7 cellular contexts compared by ENCODE assay signal in genomic region chr11:122656631-122657101, GRCh38. TPM values are rescaled to one million over a fixed set of nuclear protein-coding genes. Genes with fewer than 3 reads are reported as not detected.
DNase-seq lines count a peak whose midpoint lies in the region; ATAC-seq and TF ChIP-seq lines count a peak whose summit lies in the region.

No MANE protein-coding gene starts in this region.

- H3K27ac ChIP-seq in Panc1 (ENCODE audit: low read length) (peak overlapping the region; percentile 78), adrenal gland (peak overlapping the region in 3 of 5 donors; percentile 69 to 89 (median 88)), rectal smooth muscle tissue (ENCODE audit: low read depth, low read length) (peak overlapping the region; percentile 94)

- H3K9me3 ChIP-seq in Panc1 (ENCODE audit: control insufficient read depth, insufficient read depth, low read depth, low read length) (no peaks in the 10 kb centered on the region), adrenal gland (replicated peaks in 1 of 3) (no peaks in the 10 kb centered on the region)

- peak; percentile 31 for ATAC-seq in Panc1
- no peak for ATAC-seq in HG03442 (IDR thresholded peaks at IDR 0.05; ENCODE audit: unreplicated experiment)

- H3K9ac ChIP-seq in rectal smooth muscle tissue (ENCODE audit: low read length), result peak overlapping the region; percentile 16

- DNase-seq in GM20000 (ENCODE audit: low spot score) (peak; percentile 36), Panc1 (ENCODE audit: low read depth, low spot score) (no peak), adrenal gland (peak; percentile 16 to 58 (median 32)), hepatic stellate cell (ENCODE audit: low spot score) (peak; percentile 37), cortex of kidney (lab: John Stamatoyannopoulos, UW) (no peak)

- no peaks in the 10 kb centered on the region for H3K27me3 ChIP-seq in Panc1 (ENCODE audit: control insufficient read depth, insufficient read depth, low read length)
- H3K27me3 ChIP-seq in adrenal gland, result no peaks in the 10 kb centered on the region
- no peaks in the 10 kb centered on the region for H3K27me3 ChIP-seq in rectal smooth muscle tissue (ENCODE audit: control insufficient read depth, insufficient read depth, low read length)

- no TSS peak for BruUV-seq in Panc1 (replicated peaks; lab: Mats Ljungman, UMichigan)

- 7 to 10% (median 8%) methylated on average over 12 to 25 of the region's 25 CpGs for WGBS in adrenal gland, 4 donors

- TF ChIP-seq POLR2A in adrenal gland (IDR thresholded peaks at IDR 0.05), result no peak

- TF ChIP-seq CTCF in GM20000 (IDR thresholded peaks at IDR 0.05; ENCODE audit: extremely low read depth, missing control alignments) (no peak), Panc1 (IDR thresholded peaks at IDR 0.05) (no peak), adrenal gland (IDR thresholded peaks at IDR 0.05) (no peak)

- intact Hi-C loops in Panc1 (cut with micrococcal nuclease; ENCODE audit: unreplicated experiment), result no loop called here
- intact Hi-C loops in adrenal gland (cut with DNase I), result no loop called here

- in situ Hi-C loops in Panc1 (cut with HindIII; ENCODE audit: low pct_unique_long_range_greater_than_20kb, low sequenced_read_pairs), result no loop called here

- H3K4me1 ChIP-seq in Panc1 (ENCODE audit: control insufficient read depth, insufficient read depth, low read length) (peaks cover 38% of the 10 kb centered on the region), adrenal gland (replicated peaks in 1 of 2) (peaks cover 3 to 19% of the 10 kb centered on the region in 2 donors), rectal smooth muscle tissue (ENCODE audit: control insufficient read depth, insufficient read depth, low read length) (peaks cover 6% of the 10 kb centered on the region)

- CTCF ChIA-PET in Panc1 (lab: Charles Lee), result interaction anchor here (0.9 kb wide), 1 partner anchor 100 kb away, joined by 3 read pairs; no protein-coding TSS in a partner anchor

- H3K4me3 ChIP-seq in Panc1 (ENCODE audit: low read depth in 2 of 2, low read length in 2 of 2) (peak overlapping the region; percentile 68 to 82), adrenal gland (peak overlapping the region; percentile 16 to 61 (median 30)), rectal smooth muscle tissue (ENCODE audit: low read length) (peak overlapping the region; percentile 92)

- no peaks in the 10 kb centered on the region for H3K36me3 ChIP-seq in Panc1 (ENCODE audit: control insufficient read depth, insufficient read depth, low read length)
- no peaks in the 10 kb centered on the region for H3K36me3 ChIP-seq in adrenal gland (replicated peaks in 1 of 2)
- no peaks in the 10 kb centered on the region for H3K36me3 ChIP-seq in rectal smooth muscle tissue (ENCODE audit: control insufficient read depth, insufficient read depth, low read length)

- POLR2A ChIA-PET in Panc1 (lab: Charles Lee), result interaction anchor here (0.6 kb wide), 2 partner anchors 55 to 616 kb away, joined by 3 to 5 read pairs; no protein-coding TSS in a partner anchor

RNA-seq across cellular contexts. Expression of gene UBASH3B, which starts 1.1 kb away (rescaled TPM):
- total RNA-seq in Panc1 (2021; ENCODE audit: unreplicated experiment) (55.1 TPM), adrenal gland (10 to 100 TPM in 4 of 8 donors, 1 to 10 TPM in 4; 4.5 to 21.5 (median 8.2) TPM)
- 40.1 TPM for polyA plus RNA-seq in Panc1 (2012; ENCODE audit: insufficient read length)
- polyA plus RNA-seq in adrenal gland, result 1 to 10 TPM in 2 of 3 donors, under 1 TPM in 1; 0.57 to 4.0 (median 1.4) TPM

Comparison
In these comparisons a context has a peak if more than half of its experiments do, and no peak if none do; other contexts are left out.
1. DNase-seq: peak in GM20000 (single experiment), adrenal gland (7 of 7) and hepatic stellate cell (single experiment); none in Panc1 (single experiment) and cortex of kidney (single experiment).
2. H3K4me3 ChIP-seq: peak in every context shown above with its lines; median percentile 92 in rectal smooth muscle tissue; 75 in Panc1; 30 in adrenal gland.
3. Peak in every context shown above with its lines, with median percentiles within 50 percentile points of each other: H3K27ac ChIP-seq.